ENCODE assay signal across 41 cellular contexts in genomic region chr5:176685010-176685409, GRCh38. TPM values are rescaled to one million over a fixed set of nuclear protein-coding genes. Genes with fewer than 3 reads are reported as not detected.
"Had no signal": no experiment of that assay in that cellular context is flagged by ENCODE, and none has a peak within 500 bp of the region (broad histone marks: within the 10 kb centered on the region; RNA-seq: fewer than 3 reads in every experiment).

No MANE protein-coding gene starts in this region.

- H3K4me1 Mint-ChIP-seq: activated naive CD4-positive, alpha-beta T cell treated with anti-CD3 and anti-CD28 coated beads, Interleukin-2, amount 50 U/mL, for 24 hours; activated naive CD8-positive, alpha-beta T cell treated with anti-CD3 and anti-CD28 coated beads for 36 hours; activated naive CD8-positive, alpha-beta T cell treated with anti-CD3 and anti-CD28 coated beads, Interleukin-2, amount 10 ng/mL, durations not matched to agents 7 days and 5 days; activated naive CD8-positive, alpha-beta T cell treated with anti-CD3 and anti-CD28 coated beads, Interleukin-2, amount 50 U/mL, for 24 hours; activated T-helper 17 cell treated with anti-CD3 and anti-CD28 coated beads, Interleukin-2, amount 50 U/mL, for 72 hours; brain; central memory CD8-positive, alpha-beta T cell had no signal

- H3K4me3 Mint-ChIP-seq: activated naive CD4-positive, alpha-beta T cell treated with anti-CD3 and anti-CD28 coated beads for 36 hours; activated naive CD4-positive, alpha-beta T cell treated with anti-CD3 and anti-CD28 coated beads, Interleukin-2, amount 50 U/mL, for 24 hours; activated naive CD8-positive, alpha-beta T cell; activated naive CD8-positive, alpha-beta T cell treated with anti-CD3 and anti-CD28 coated beads for 36 hours; activated naive CD8-positive, alpha-beta T cell treated with anti-CD3 and anti-CD28 coated beads, Interleukin-2, amount 10 ng/mL, durations not matched to agents 7 days and 5 days; activated naive CD8-positive, alpha-beta T cell treated with anti-CD3 and anti-CD28 coated beads, Interleukin-2, amount 50 U/mL, for 24 hours; activated T-cell treated with anti-CD3 and anti-CD28 coated beads, Interleukin-2, amount 50 U/mL, for 24 hours; activated T-cell treated with anti-CD3 and anti-CD28 coated beads, Interleukin-2, amount 50 U/mL, for 4 hours; activated T-helper 1 cell treated with anti-CD3 and anti-CD28 coated beads, Interleukin-12 subunit alpha, Interleukin-12 subunit beta, Interleukin-2, Interleukin-4 antibody, amounts not matched to agents 30 ng/mL and 10 ng/mL and 1 ng/mL, durations not matched to agents 14 hours and 24 hours and 36 hours; activated T-helper 17 cell treated with anti-CD3 and anti-CD28 coated beads, Interleukin-2, amount 50 U/mL, for 72 hours; brain; central memory CD8-positive, alpha-beta T cell had no signal

- H3K27ac Mint-ChIP-seq: activated naive CD4-positive, alpha-beta T cell treated with anti-CD3 and anti-CD28 coated beads for 36 hours; activated naive CD4-positive, alpha-beta T cell treated with anti-CD3 and anti-CD28 coated beads, Interleukin-2, amount 50 U/mL, for 24 hours; activated naive CD4-positive, alpha-beta T cell treated with anti-CD3 and anti-CD28 coated beads, Interleukin-2, amount 50 U/mL, for 72 hours; activated naive CD8-positive, alpha-beta T cell; activated naive CD8-positive, alpha-beta T cell treated with anti-CD3 and anti-CD28 coated beads for 36 hours; activated naive CD8-positive, alpha-beta T cell treated with anti-CD3 and anti-CD28 coated beads, Interleukin-2, amount 10 ng/mL, durations not matched to agents 7 days and 5 days; activated naive CD8-positive, alpha-beta T cell treated with anti-CD3 and anti-CD28 coated beads, Interleukin-2, amount 50 U/mL, for 24 hours; activated T-cell treated with anti-CD3 and anti-CD28 coated beads, Interleukin-2, amount 50 U/mL, for 24 hours; activated T-cell treated with anti-CD3 and anti-CD28 coated beads, Interleukin-2, amount 50 U/mL, for 72 hours; activated T-helper 1 cell treated with anti-CD3 and anti-CD28 coated beads, Interleukin-12 subunit alpha, Interleukin-12 subunit beta, Interleukin-2, Interleukin-4 antibody, amounts not matched to agents 30 ng/mL and 10 ng/mL and 1 ng/mL, durations not matched to agents 14 hours and 24 hours and 36 hours; activated T-helper 17 cell treated with anti-CD3 and anti-CD28 coated beads, Interleukin-2, amount 50 U/mL, for 72 hours; activated T-helper 2 cell treated with anti-CD3 and anti-CD28 coated beads, Interferon-gamma antibody, Interleukin-2, Interleukin-4, amounts not matched to agents 10 μg/mL and 5 μg/mL and 100 μg/mL, durations not matched to agents 14 hours and 24 hours and 36 hours; brain had no signal

- H3K4me3 ChIP-seq: adrenal gland, ascending aorta, body of pancreas, breast epithelium, cardiac muscle cell had no signal

- H3K27me3 ChIP-seq: ascending aorta, body of pancreas had no signal

- H3K27ac ChIP-seq: adrenal gland, ascending aorta, body of pancreas, brain microvascular endothelial cell, breast epithelium, cardiac muscle cell had no signal

- H3K36me3 ChIP-seq: adrenal gland, ascending aorta, brain microvascular endothelial cell, breast epithelium, cardiac muscle cell had no signal

- H3K36me3 Mint-ChIP-seq: activated naive CD8-positive, alpha-beta T cell treated with anti-CD3 and anti-CD28 coated beads, Interleukin-2, amount 10 ng/mL, durations not matched to agents 7 days and 5 days had no signal

- H3K4me1 ChIP-seq: adrenal gland, ascending aorta, body of pancreas, breast epithelium had no signal

- DNase-seq: activated effector memory CD4-positive, alpha-beta T cell treated with anti-CD3 and anti-CD28 coated beads, Interleukin-2, amount 50 U/mL, for 16 hours; activated effector memory CD4-positive, alpha-beta T cell treated with Interleukin-2 at 50 U/mL for 16 hours; activated gamma-delta T cell; activated gamma-delta T cell treated with Interleukin-2 at 50 U/mL for 16 hours; activated naive CD4-positive, alpha-beta T cell; activated naive CD4-positive, alpha-beta T cell treated with anti-CD3 and anti-CD28 coated beads for 36 hours; activated naive CD4-positive, alpha-beta T cell treated with anti-CD3 and anti-CD28 coated beads, Interleukin-2, amount 50 U/mL, for 16 hours; activated naive CD4-positive, alpha-beta T cell treated with Interleukin-2 at 50 U/mL for 16 hours; activated naive CD8-positive, alpha-beta T cell treated with anti-CD3 and anti-CD28 coated beads for 36 hours; activated naive CD8-positive, alpha-beta T cell treated with anti-CD3 and anti-CD28 coated beads, Interleukin-2, amount 10 ng/mL, durations not matched to agents 7 days and 5 days; activated naive CD8-positive, alpha-beta T cell treated with anti-CD3 and anti-CD28 coated beads, Interleukin-2, amount 50 U/mL, for 24 hours; activated T-cell treated with anti-CD3 and anti-CD28 coated beads, Interleukin-2, amount 50 U/mL, for 1 hour; activated T-cell treated with anti-CD3 and anti-CD28 coated beads, Interleukin-2, amount 50 U/mL, for 24 hours; activated T-cell treated with anti-CD3 and anti-CD28 coated beads, Interleukin-2, amount 50 U/mL, for 4 hours; activated T-cell treated with anti-CD3 and anti-CD28 coated beads, Interleukin-2, amount 50 U/mL, for 48 hours; activated T-cell treated with anti-CD3 and anti-CD28 coated beads, Interleukin-2, amount 50 U/mL, for 72 hours; adrenal gland; amniotic stem cell; amygdala; anterior cingulate cortex; aorta; body of pancreas; brain microvascular endothelial cell; caudate nucleus; central memory CD4-positive, alpha-beta T cell; cerebellar nuclear complex had no signal

- H3K9me3 ChIP-seq: adrenal gland, ascending aorta, body of pancreas had no signal

RNA-seq across cellular contexts. Expression of gene EIF4E1B, which starts 54.5 kb away (rescaled TPM):
- total RNA-seq: activated naive CD4-positive, alpha-beta T cell treated with anti-CD3 and anti-CD28 coated beads for 36 hours; activated naive CD4-positive, alpha-beta T cell treated with anti-CD3 and anti-CD28 coated beads, Interleukin-2, amount 50 U/mL, for 72 hours; activated naive CD8-positive, alpha-beta T cell treated with anti-CD3 and anti-CD28 coated beads for 36 hours; activated naive CD8-positive, alpha-beta T cell treated with anti-CD3 and anti-CD28 coated beads, Interleukin-2, amount 10 ng/mL, durations not matched to agents 7 days and 5 days; activated T-cell treated with anti-CD3 and anti-CD28 coated beads, Interleukin-2, amount 50 U/mL, for 4 hours; activated T-cell treated with anti-CD3 and anti-CD28 coated beads, Interleukin-2, amount 50 U/mL, for 72 hours; activated T-helper 1 cell treated with anti-CD3 and anti-CD28 coated beads, Interleukin-12 subunit alpha, Interleukin-12 subunit beta, Interleukin-2, Interleukin-4 antibody, amounts not matched to agents 30 ng/mL and 10 ng/mL and 1 ng/mL, durations not matched to agents 14 hours and 24 hours and 36 hours; activated T-helper 17 cell treated with anti-CD3 and anti-CD28 coated beads, Interleukin-2, amount 50 U/mL, for 72 hours; activated T-helper 2 cell treated with anti-CD3 and anti-CD28 coated beads, Interferon-gamma antibody, Interleukin-2, Interleukin-4, amounts not matched to agents 10 μg/mL and 5 μg/mL and 100 μg/mL, durations not matched to agents 14 hours and 24 hours and 36 hours; aorta; ascending aorta; astrocyte; bronchial epithelial cell; cardiac muscle cell; cardiac septum; chondrocyte had no signal

RNA-seq across cellular contexts. Expression of gene SNCB, which starts 54.7 kb away (rescaled TPM):
- total RNA-seq: activated naive CD4-positive, alpha-beta T cell treated with anti-CD3 and anti-CD28 coated beads for 36 hours; activated T-cell treated with anti-CD3 and anti-CD28 coated beads, Interleukin-2, amount 50 U/mL, for 4 hours; activated T-helper 1 cell treated with anti-CD3 and anti-CD28 coated beads, Interleukin-12 subunit alpha, Interleukin-12 subunit beta, Interleukin-2, Interleukin-4 antibody, amounts not matched to agents 30 ng/mL and 10 ng/mL and 1 ng/mL, durations not matched to agents 14 hours and 24 hours and 36 hours; activated T-helper 17 cell treated with anti-CD3 and anti-CD28 coated beads, Interleukin-2, amount 50 U/mL, for 72 hours; activated T-helper 2 cell treated with anti-CD3 and anti-CD28 coated beads, Interferon-gamma antibody, Interleukin-2, Interleukin-4, amounts not matched to agents 10 μg/mL and 5 μg/mL and 100 μg/mL, durations not matched to agents 14 hours and 24 hours and 36 hours; aorta; ascending aorta; body of pancreas; breast epithelium; bronchial epithelial cell had no signal
